ENCODE assay signal across 21 cellular contexts in the genomic region with DNA sequence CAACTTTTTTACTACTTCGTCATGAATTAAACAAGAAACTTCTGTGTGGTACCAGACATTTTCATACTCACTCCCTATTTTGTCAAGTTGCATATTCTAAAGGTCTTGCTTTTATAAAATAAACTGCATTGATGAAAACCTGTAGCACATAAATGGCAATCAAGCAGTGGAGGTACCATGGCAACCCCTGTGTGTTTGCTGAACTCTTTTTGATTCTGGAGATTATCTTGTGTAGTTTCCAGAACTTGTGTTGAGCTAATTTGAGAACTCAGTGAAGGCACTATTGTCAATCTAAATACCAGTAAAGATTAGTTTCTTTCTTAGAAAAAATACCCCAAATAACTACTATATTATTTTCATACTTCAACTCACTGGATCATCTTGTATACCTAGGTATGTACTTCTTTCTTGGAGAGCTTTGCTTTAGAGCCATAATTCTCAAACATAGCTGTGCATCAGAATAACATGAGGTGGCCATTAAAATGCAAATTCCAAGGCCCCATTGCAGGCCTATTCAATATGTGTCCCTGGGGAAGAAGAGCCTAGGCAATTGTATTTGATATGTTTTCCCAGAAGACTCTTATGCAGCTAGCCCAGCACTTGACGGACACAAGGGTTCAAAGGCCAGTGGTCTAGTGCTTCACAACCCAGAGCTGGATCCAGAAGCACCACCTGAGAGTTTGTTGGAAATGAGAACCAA. TPM values are rescaled to one million over a fixed set of nuclear protein-coding genes. Genes with fewer than 3 reads are reported as not detected.
DNase-seq lines count a peak whose midpoint lies in the region; ATAC-seq, FAIRE-seq and TF ChIP-seq lines count a peak whose summit lies in the region.
"Had no signal": no experiment of that assay in that cellular context is flagged by ENCODE, and none has a peak within 500 bp of the region (broad histone marks: within the 10 kb centered on the region; RNA-seq: fewer than 3 reads in every experiment).

No MANE protein-coding gene starts in this region.

- H3K27me3 ChIP-seq in psoas muscle (ENCODE audit: insufficient read depth in 3 of 3, low read length in 2 of 3) = no peaks in the 10 kb centered on the region
- H3K27me3 ChIP-seq: BE2C had no signal

- H3K27ac ChIP-seq in VCaP = peak overlapping the region; percentile 92
- no peak overlapping the region for H3K27ac ChIP-seq in psoas muscle

- peaks cover 4% of the 10 kb centered on the region for H3K9me3 ChIP-seq in psoas muscle
- H3K9me3 ChIP-seq: BE2C had no signal

- no peaks in the 10 kb centered on the region for H3K4me1 ChIP-seq in psoas muscle
- H3K4me1 ChIP-seq: BE2C had no signal

- DNase-seq in GM18507 (ENCODE audit: extremely low spot score, insufficient read length, low read depth) (no peak), psoas muscle (no peak)
- DNase-seq in stimulated activated naive CD4-positive, alpha-beta T cell treated with Interleukin-2 at 50 U/mL for 16 hours (lab: John Stamatoyannopoulos, UW) = no peak
- DNase-seq: ACHN; BE2C; C1 segment of cervical spinal cord; CD4-positive, CD25-positive, alpha-beta regulatory T cell; CD8-positive, alpha-beta memory T cell; COR-L47; DMS 273 treated with DMSO at 0.1 percent for 48 hours; DMS79; GDM1; H9; IMR-90 had no signal

- FAIRE-seq in GM18507 (lab: Jason Lieb, UNC) (peak; percentile 5), islet of Langerhans (lab: Jason Lieb, UNC) (peak; percentile 45)
- FAIRE-seq: A204.1, HTR-8/SVneo, K562 had no signal

- TF ChIP-seq CTCF in VCaP (conservative IDR thresholded peaks at IDR 0.05) = no peak
- no peak for TF ChIP-seq CTCF in psoas muscle (IDR thresholded peaks at IDR 0.05)

- ATAC-seq in psoas muscle (no peak), HG02623 (IDR thresholded peaks at IDR 0.05; ENCODE audit: unreplicated experiment) (no peak)
- ATAC-seq: GM23338, K562 had no signal

- H3K36me3 ChIP-seq in psoas muscle (ENCODE audit: insufficient read depth in 1 of 2, low read depth in 1 of 2) = no peaks in the 10 kb centered on the region
- H3K36me3 ChIP-seq: BE2C had no signal

- no peak overlapping the region for H3K4me3 ChIP-seq in psoas muscle
- H3K4me3 ChIP-seq: GM23338, K562 had no signal

- 88 to 95% (median 92%) methylated on average over 2 of the region's 2 CpGs for WGBS in psoas muscle, 3 donors

- intact Hi-C loops in psoas muscle (cut with DNase I) = no loop called here

RNA-seq across cellular contexts. Expression of a gene that starts 9.8 kb away (rescaled TPM):
- total RNA-seq in psoas muscle = under 1 TPM; 0.09 to 0.32 (median 0.12) TPM
- under 1 TPM; 0.03 to 0.04 (median 0.04) TPM for polyA plus RNA-seq in psoas muscle
- total RNA-seq: CD4-positive, CD25-positive, alpha-beta regulatory T cell; CD8-positive, alpha-beta memory T cell had no signal
- polyA plus RNA-seq: CD4-positive, CD25-positive, alpha-beta regulatory T cell; CD8-positive, alpha-beta memory T cell; K562 had no signal
